In the genomic region with DNA sequence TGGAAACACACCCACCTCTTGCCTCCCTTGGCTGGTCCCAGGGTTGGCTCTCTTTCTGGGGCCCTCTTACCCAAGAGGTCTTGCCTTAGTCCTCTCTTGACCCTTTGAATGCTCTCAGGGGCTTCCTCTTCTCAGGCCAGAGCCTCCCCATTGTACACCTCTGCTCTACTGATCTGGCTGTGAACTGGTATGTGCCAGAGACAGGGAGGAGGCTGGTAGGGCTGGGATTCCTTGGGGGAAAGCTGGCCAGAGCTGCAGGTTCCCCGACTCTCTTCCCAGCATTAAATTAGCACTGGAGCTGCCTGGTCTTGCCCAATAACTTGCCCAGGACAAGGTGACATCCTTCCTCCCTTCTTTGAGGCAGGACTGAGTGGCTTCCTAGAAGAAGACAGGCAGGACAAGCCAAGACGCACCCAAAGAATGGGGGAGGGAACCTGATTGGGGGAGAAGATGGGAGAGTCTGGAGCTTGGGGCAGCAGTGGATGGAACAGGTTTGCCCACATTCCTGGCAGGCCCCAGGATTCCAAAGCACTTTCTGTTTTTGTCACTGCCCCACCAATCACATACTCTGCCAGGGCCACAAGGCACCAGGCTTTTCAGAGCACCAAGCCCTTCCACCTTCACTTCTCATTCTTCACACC, we compare ENCODE assay signal across 16 cellular contexts. TPM values are rescaled to one million over a fixed set of nuclear protein-coding genes. Genes with fewer than 3 reads are reported as not detected.
DNase-seq lines count a peak whose midpoint lies in the region; ATAC-seq and TF ChIP-seq lines count a peak whose summit lies in the region.
"Had no signal": no experiment of that assay in that cellular context is flagged by ENCODE, and none has a peak within 500 bp of the region (broad histone marks: within the 10 kb centered on the region; RNA-seq: fewer than 3 reads in every experiment).

No MANE protein-coding gene starts in this region.

- no peak overlapping the region for H2AFZ ChIP-seq in mesenchymal stem cell (ENCODE audit: low read depth, low read length)

- H2BK5ac ChIP-seq in mesenchymal stem cell (ENCODE audit: low read depth, low read length, poor library complexity, severe bottlenecking) = no peak overlapping the region

- no peaks in the 10 kb centered on the region for H3K27me3 ChIP-seq in mesenchymal stem cell (ENCODE audit: control insufficient read depth in 1 of 2, insufficient read depth in 1 of 2, low read length in 2 of 2)
- no peaks in the 10 kb centered on the region for H3K27me3 ChIP-seq in upper lobe of left lung
- H3K27me3 ChIP-seq: adrenal gland, BLaER1 had no signal

- H3K9ac ChIP-seq in mesenchymal stem cell (ENCODE audit: low read length) = no peak overlapping the region
- H3K9ac ChIP-seq: BLaER1, KMS-11 had no signal

- H3K27ac ChIP-seq in mesenchymal stem cell (ENCODE audit: low read length, poor library complexity, severe bottlenecking) = no peak overlapping the region
- peak overlapping the region in 3 of 4 donors; percentile 7 to 48 (median 26) for H3K27ac ChIP-seq in upper lobe of left lung
- H3K27ac ChIP-seq: adrenal gland, BLaER1, KMS-11, psoas muscle had no signal

- peak overlapping the region in 1 of 2 experiments; percentile 44 for H2BK12ac ChIP-seq in mesenchymal stem cell (ENCODE audit: low read length in 2 of 2)

- H3K18ac ChIP-seq in mesenchymal stem cell (ENCODE audit: low read depth in 1 of 2, low read length in 2 of 2) = peak overlapping the region in 1 of 2 experiments; percentile 2

- no peak for TF ChIP-seq EP300 in upper lobe of left lung (IDR thresholded peaks at IDR 0.05)

- H3K36me3 ChIP-seq in mesenchymal stem cell (ENCODE audit: control insufficient read depth in 1 of 2, insufficient read depth in 2 of 2, low read depth in 1 of 2, low read length in 2 of 2) (no peaks in the 10 kb centered on the region), upper lobe of left lung (no peaks in the 10 kb centered on the region)
- H3K36me3 ChIP-seq: adrenal gland, BLaER1 had no signal

- H4K8ac ChIP-seq in mesenchymal stem cell (ENCODE audit: low read length) = no peak overlapping the region

- DNase-seq in LoVo (ENCODE audit: low spot score) (peak; percentile 78), epithelial cell of esophagus (ENCODE audit: low read depth) (peak; percentile 96), mesenchymal stem cell (no peak), upper lobe of left lung (peak in 1 of 2 donors; percentile 64), NOMO-1 treated with dmso at 0.1 percent for 144 hours (lab: John Stamatoyannopoulos, UW; ENCODE audit: unreplicated experiment) (no peak), NCI-H510A treated with DMSO at 0.1 percent for 48 hours (lab: John Stamatoyannopoulos, UW) (no peak)
- no peak for DNase-seq in stimulated activated CD4-positive, alpha-beta T cell treated with anti-CD3 and anti-CD28 coated beads, Interleukin-12 subunit alpha, Interleukin-12 subunit beta, amount 100 ng/mL, for 4 hours
- DNase-seq: activated CD8-positive, alpha-beta T cell treated with anti-CD3 and anti-CD28 coated beads for 36 hours; adrenal gland; glutamatergic neuron; NCI-H1417 treated with DMSO at 0.1 percent for 48 hours; NCI-H446; psoas muscle; stimulated activated naive CD8-positive, alpha-beta T cell treated with anti-CD3 and anti-CD28 coated beads, Interleukin-15, Interleukin-2, amounts not matched to agents 100 U/mL and 50 U/mL, for 24 hours had no signal

- H3K4me1 ChIP-seq in mesenchymal stem cell (ENCODE audit: control insufficient read depth, insufficient read depth, low read depth, low read length) = peaks cover 24% of the 10 kb centered on the region
- H3K4me1 ChIP-seq in upper lobe of left lung = peaks cover 10 to 14% (median 14%) of the 10 kb centered on the region in 4 donors
- H3K4me1 ChIP-seq: psoas muscle had no signal

- peak overlapping the region in 1 of 2 experiments; percentile 25 for H3K4ac ChIP-seq in mesenchymal stem cell (ENCODE audit: low read depth in 1 of 2, low read length in 2 of 2)

- H3K79me1 ChIP-seq in mesenchymal stem cell (replicated peaks; ENCODE audit: low read length, poor library complexity, severe bottlenecking) = no peaks in the 10 kb centered on the region

- no peak overlapping the region for H2BK120ac ChIP-seq in mesenchymal stem cell (ENCODE audit: low read depth, low read length)

- H3K9me3 ChIP-seq in mesenchymal stem cell (ENCODE audit: control insufficient read depth, low read length) (peaks cover 11% of the 10 kb centered on the region), upper lobe of left lung (peaks cover 0 to 10% (median 7%) of the 10 kb centered on the region in 4 donors)
- H3K9me3 ChIP-seq: adrenal gland, psoas muscle had no signal

- no peak overlapping the region for H3K14ac ChIP-seq in mesenchymal stem cell (ENCODE audit: low read length in 2 of 2)

- H3K23ac ChIP-seq in mesenchymal stem cell (ENCODE audit: low read length in 2 of 2) = no peak overlapping the region

- no peak for TF ChIP-seq CTCF in epithelial cell of esophagus (IDR thresholded peaks at IDR 0.05; ENCODE audit: insufficient read depth, low read depth, low read length, missing control alignments)
- TF ChIP-seq CTCF in upper lobe of left lung (IDR thresholded peaks at IDR 0.05) = no peak

- no peak for TF ChIP-seq POLR2A in upper lobe of left lung (IDR thresholded peaks at IDR 0.05)

- ATAC-seq in upper lobe of left lung (ENCODE audit: low FRiP score in 2 of 2) = peak in 1 of 2 donors; percentile 87
- ATAC-seq: activated CD8-positive, alpha-beta T cell treated with anti-CD3 and anti-CD28 coated beads for 36 hours; psoas muscle; stimulated activated naive CD8-positive, alpha-beta T cell treated with anti-CD3 and anti-CD28 coated beads, Interleukin-15, Interleukin-2, amounts not matched to agents 100 U/mL and 50 U/mL, for 24 hours had no signal

- no peak overlapping the region for H3K4me3 ChIP-seq in epithelial cell of esophagus (ENCODE audit: low read length)
- no peak overlapping the region for H3K4me3 ChIP-seq in mesenchymal stem cell (ENCODE audit: insufficient read depth in 1 of 2, low read depth in 1 of 2, low read length in 2 of 2)
- H3K4me3 ChIP-seq in upper lobe of left lung = no peak overlapping the region
- H3K4me3 ChIP-seq: adrenal gland, BLaER1, psoas muscle had no signal

- no peak overlapping the region for H4K91ac ChIP-seq in mesenchymal stem cell (ENCODE audit: low read length)

- peak overlapping the region; percentile 72 for H2AK5ac ChIP-seq in mesenchymal stem cell (ENCODE audit: low read length, severe bottlenecking)

- no peak overlapping the region for H2BK15ac ChIP-seq in mesenchymal stem cell (ENCODE audit: low read depth, poor library complexity, severe bottlenecking)

- H3K4me2 ChIP-seq in mesenchymal stem cell (ENCODE audit: low read length, poor library complexity, severe bottlenecking) = no peak overlapping the region
- H3K4me2 ChIP-seq: BLaER1, KMS-11 had no signal

- 70% methylated on average over 2 of the region's 2 CpGs for WGBS in mesenchymal stem cell
- 76 to 79% methylated on average over 2 of the region's 2 CpGs for WGBS in upper lobe of left lung, 2 donors

RNA-seq across cellular contexts. Expression of a gene that starts 37.2 kb away (rescaled TPM):
- 8.6 TPM for polyA plus RNA-seq in mesenchymal stem cell (2013, experiment 1 of 2)
- 9.3 TPM for polyA plus RNA-seq in mesenchymal stem cell (2013, experiment 2 of 2)
- total RNA-seq in upper lobe of left lung = 10 to 100 TPM in 5 of 6 donors, 1 to 10 TPM in 1; 8.4 to 36.5 (median 19.8) TPM

Comparison
In these comparisons a context has a peak if more than half of its experiments do, and no peak if none do; other contexts are left out.
1. DNase-seq: peak in LoVo (single experiment) and epithelial cell of esophagus (single experiment); none in mesenchymal stem cell (single experiment), stimulated activated CD4-positive, alpha-beta T cell treated with anti-CD3 and anti-CD28 coated beads, Interleukin-12 subunit alpha, Interleukin-12 subunit beta, amount 100 ng/mL, for 4 hours (single experiment), NOMO-1 treated with dmso at 0.1 percent for 144 hours (single experiment) and NCI-H510A treated with DMSO at 0.1 percent for 48 hours (single experiment).